ENCODE assay signal across 9 cellular contexts in genomic region chr2:136956050-136956449, GRCh38.
"Had no signal": no experiment of that assay in that cellular context is flagged by ENCODE, and none has a peak within 500 bp of the region (broad histone marks: within the 10 kb centered on the region; RNA-seq: fewer than 3 reads in every experiment).

No MANE protein-coding gene starts in this region.

- H3K4me3 Mint-ChIP-seq: HFFc6, IgD-negative memory B cell had no signal

- H3K27me3 Mint-ChIP-seq: IgD-negative memory B cell had no signal

- H3K36me3 ChIP-seq: HAP-1 had no signal

- H3K4me3 ChIP-seq: GM23248, HAP-1 had no signal

- H3K36me3 Mint-ChIP-seq: IgD-negative memory B cell had no signal

- H3K9ac ChIP-seq: GM23248 had no signal

- ATAC-seq: HCT116 had no signal

- H3K9me3 Mint-ChIP-seq: HFFc6, IgD-negative memory B cell had no signal

- H3K4me1 ChIP-seq: HAP-1 had no signal

- H2AFZ ChIP-seq: GM23248 had no signal

- H3K27ac Mint-ChIP-seq: HFFc6, IgD-negative memory B cell had no signal

- H3K9me3 ChIP-seq: HAP-1 had no signal

- DNase-seq: GM23248, GOT3, H7, HFFc6, KG1 had no signal

- H3K27ac ChIP-seq: GM23248, HL-60 had no signal
